ENCODE assay signal across 1 cellular context in genomic region chrX:9420513-9420912, GRCh38.
TF ChIP-seq lines count a peak whose summit lies in the region.

No MANE protein-coding gene starts in this region.

TF ChIP-seq in GM23338, 12 proteins besides CTCF, POLR2A, EP300 and RAD21 (continued from another document):
- no peak for TF ChIP-seq ZNF462 (CRISPR knock-in tag; IDR thresholded peaks at IDR 0.05)
- TF ChIP-seq REST (IDR thresholded peaks at IDR 0.05; ENCODE audit: unreplicated experiment): no peak
